Comparison of ENCODE assay signal across 6 cellular contexts in genomic region chr17:8122923-8123694, GRCh38. TPM values are rescaled to one million over a fixed set of nuclear protein-coding genes. Genes with fewer than 3 reads are reported as not detected.
DNase-seq lines count a peak whose midpoint lies in the region; ATAC-seq and TF ChIP-seq lines count a peak whose summit lies in the region.

No MANE protein-coding gene starts in this region.

- H3K4me3 ChIP-seq in fibroblast of the aortic adventitia (ENCODE audit: low read depth, low read length), result peak overlapping the region; percentile 71

- no peak for ATAC-seq in stimulated activated naive CD8-positive, alpha-beta T cell treated with anti-CD3 and anti-CD28 coated beads, Interleukin-15, Interleukin-2, amounts not matched to agents 100 U/mL and 50 U/mL, for 24 hours

- DNase-seq in DMS53 (lab: John Stamatoyannopoulos, UW), result peak; percentile 79
- peak; percentile 38 for DNase-seq in SK-N-DZ (ENCODE audit: low spot score)
- peak; percentile 34 for DNase-seq in fibroblast of the aortic adventitia (ENCODE audit: low read depth)
- DNase-seq in stimulated activated naive CD8-positive, alpha-beta T cell treated with anti-CD3 and anti-CD28 coated beads, Interleukin-15, Interleukin-2, amounts not matched to agents 100 U/mL and 50 U/mL, for 24 hours, result peak; percentile 48
- no peak for DNase-seq in NCI-H2029 (lab: John Stamatoyannopoulos, UW)
- no peak for DNase-seq in KG1 (lab: John Stamatoyannopoulos, UW)

- TF ChIP-seq CTCF in fibroblast of the aortic adventitia (IDR thresholded peaks at IDR 0.05; ENCODE audit: insufficient read depth, low read length), result no peak

RNA-seq across cellular contexts. Expression of gene HES7, which starts 0.8 kb away (rescaled TPM):
- 2.8 and 5.1 TPM in 2 replicates for polyA plus RNA-seq in SK-N-DZ (2014; cell fraction: cytosol; rRNA removed)
- polyA plus RNA-seq in SK-N-DZ (2014; cell fraction: nucleus; rRNA removed), result 3.8 and 5.2 TPM in 2 replicates
- total RNA-seq in fibroblast of the aortic adventitia (ENCODE audit: low replicate concordance), result 0.09 TPM in 1 of 2 replicates, not detected in the other

RNA-seq across cellular contexts. Expression of gene ALOXE3, which starts 4.8 kb away (rescaled TPM):
- polyA plus RNA-seq in SK-N-DZ (2014; cell fraction: cytosol; rRNA removed), result not detected in 2 replicates
- not detected in 2 replicates for polyA plus RNA-seq in SK-N-DZ (2014; cell fraction: nucleus; rRNA removed)
- 0.09 TPM in 1 of 2 replicates, not detected in the other for total RNA-seq in fibroblast of the aortic adventitia (ENCODE audit: low replicate concordance)

RNA-seq across cellular contexts. Expression of gene PER1, which starts 29.1 kb away (rescaled TPM):
- 8.1 and 24.4 TPM in 2 replicates for polyA plus RNA-seq in SK-N-DZ (2014; cell fraction: cytosol; rRNA removed)
- 10.2 and 34.8 TPM in 2 replicates for polyA plus RNA-seq in SK-N-DZ (2014; cell fraction: nucleus; rRNA removed)
- total RNA-seq in fibroblast of the aortic adventitia (ENCODE audit: low replicate concordance), result 1.6 and 12.7 TPM in 2 replicates

RNA-seq across cellular contexts. Expression of gene ALOX12B, which starts 35.6 kb away (rescaled TPM):
- not detected in 2 replicates for polyA plus RNA-seq in SK-N-DZ (2014; cell fraction: cytosol; rRNA removed)
- not detected in 2 replicates for polyA plus RNA-seq in SK-N-DZ (2014; cell fraction: nucleus; rRNA removed)
- total RNA-seq in fibroblast of the aortic adventitia (ENCODE audit: low replicate concordance), result not detected in 2 replicates

RNA-seq across cellular contexts. Expression of gene VAMP2, which starts 39.6 kb away (rescaled TPM):
- polyA plus RNA-seq in SK-N-DZ (2014; cell fraction: cytosol; rRNA removed), result 20.2 and 21.1 TPM in 2 replicates
- polyA plus RNA-seq in SK-N-DZ (2014; cell fraction: nucleus; rRNA removed), result 33.0 and 65.8 TPM in 2 replicates
- total RNA-seq in fibroblast of the aortic adventitia (ENCODE audit: low replicate concordance), result 5.2 and 6.0 TPM in 2 replicates

Comparison
In these comparisons a context has a peak if more than half of its experiments do, and no peak if none do; other contexts are left out.
1. DNase-seq: peak in DMS53 (single experiment), SK-N-DZ (single experiment), fibroblast of the aortic adventitia (single experiment) and stimulated activated naive CD8-positive, alpha-beta T cell treated with anti-CD3 and anti-CD28 coated beads, Interleukin-15, Interleukin-2, amounts not matched to agents 100 U/mL and 50 U/mL, for 24 hours (single experiment); none in NCI-H2029 (single experiment) and KG1 (single experiment).